14 cellular contexts compared by ENCODE assay signal in the genomic region with DNA sequence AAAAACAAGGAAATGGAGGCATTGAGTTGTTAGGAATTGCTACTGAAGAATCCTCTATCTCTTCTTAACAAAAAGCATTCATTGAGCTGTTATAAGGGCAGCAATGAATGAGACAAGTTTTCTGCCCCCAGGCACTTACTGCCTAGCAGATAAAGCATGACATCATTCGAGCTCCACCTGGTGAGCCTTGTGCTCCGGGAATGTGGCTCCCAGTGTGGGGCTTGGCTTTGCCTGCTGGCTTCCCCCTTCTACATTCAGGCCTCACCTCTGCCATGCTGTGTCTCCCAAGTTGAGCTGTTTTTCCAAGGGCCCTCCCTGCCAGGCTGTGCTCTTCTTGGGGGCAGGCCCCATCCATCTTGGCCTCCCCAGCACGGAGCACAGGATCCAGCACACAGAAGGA. TPM values are rescaled to one million over a fixed set of nuclear protein-coding genes. Genes with fewer than 3 reads are reported as not detected.
A peak's percentile ranks its signal among the peaks of the same experiment; 100 is the strongest.
DNase-seq lines count a peak whose midpoint lies in the region; ATAC-seq, FAIRE-seq and TF ChIP-seq lines count a peak whose summit lies in the region.
"Had no signal": no experiment of that assay in that cellular context is flagged by ENCODE, and none has a peak within 500 bp of the region (broad histone marks: within the 10 kb centered on the region; RNA-seq: fewer than 3 reads in every experiment).

No MANE protein-coding gene starts in this region.

- no peaks in the 10 kb centered on the region for H3K9me1 ChIP-seq in keratinocyte (ENCODE audit: control insufficient read depth, extremely low read depth, insufficient read depth, low read length)

- FAIRE-seq in keratinocyte (lab: Jason Lieb, UNC) (peak; percentile 83), small intestine (lab: Jason Lieb, UNC) (no peak)

- no peak overlapping the region for H3K9ac ChIP-seq in keratinocyte (ENCODE audit: control insufficient read depth, extremely low read depth, insufficient read depth, low read length)

- H3K27ac Mint-ChIP-seq in Caco-2 (ENCODE audit: unreplicated experiment) (no peak overlapping the region), HFFc6 (no peak overlapping the region), immature natural killer cell (no peak overlapping the region)
- H3K27ac Mint-ChIP-seq: activated naive CD8-positive, alpha-beta T cell had no signal

- no TSS peak for BruUV-seq in Caco-2 (replicated peaks; lab: Mats Ljungman, UMichigan)

- H3K27me3 ChIP-seq in Caco-2 (replicated peaks; ENCODE audit: control insufficient read depth, insufficient read depth, low read length) (no peaks in the 10 kb centered on the region; the same call in 1 of the 2 replicates), SJCRH30 (peaks cover 14% of the 10 kb centered on the region; the same call in 1 of the 2 replicates), keratinocyte (ENCODE audit: control insufficient read depth, extremely low read depth, insufficient read depth, low read length) (peaks cover 14% of the 10 kb centered on the region), small intestine (ENCODE audit: control insufficient read depth in 2 of 2, insufficient read depth in 2 of 2, low read length in 2 of 2) (no peaks in the 10 kb centered on the region), psoas muscle (ENCODE audit: insufficient read depth in 3 of 3, low read length in 2 of 3) (peaks cover 0 to 65% (median 2%) of the 10 kb centered on the region in 3 donors)

- H3K27me3 Mint-ChIP-seq in Caco-2 (ENCODE audit: insufficient read depth, unreplicated experiment) (peaks cover 27% of the 10 kb centered on the region), HFFc6 (ENCODE audit: insufficient read depth) (peaks cover 67% of the 10 kb centered on the region), immature natural killer cell (ENCODE audit: low read depth in 3 of 3) (peaks cover 4 to 10% (median 5%) of the 10 kb centered on the region in 3 donors)

- H3K4me3 ChIP-seq in Caco-2 (ENCODE audit: low read depth, low read length) = no peak overlapping the region
- no peak overlapping the region for H3K4me3 ChIP-seq in SJCRH30
- no peak overlapping the region for H3K4me3 ChIP-seq in keratinocyte (ENCODE audit: control insufficient read depth in 2 of 3, extremely low read depth in 1 of 3, insufficient read depth in 2 of 3, low read depth in 1 of 3, low read length in 3 of 3)
- H3K4me3 ChIP-seq in small intestine (ENCODE audit: low read depth in 1 of 2, low read length in 2 of 2) = no peak overlapping the region
- no peak overlapping the region for H3K4me3 ChIP-seq in psoas muscle
- H3K4me3 ChIP-seq: tibial artery had no signal

- no peak overlapping the region for H3K27ac ChIP-seq in SJCRH30
- no peak overlapping the region for H3K27ac ChIP-seq in keratinocyte (ENCODE audit: control insufficient read depth, insufficient read depth, low read length)
- H3K27ac ChIP-seq in small intestine (ENCODE audit: low read depth in 1 of 2, low read length in 1 of 2) = no peak overlapping the region
- no peak overlapping the region for H3K27ac ChIP-seq in psoas muscle
- H3K27ac ChIP-seq: tibial artery had no signal

- H3K4me1 ChIP-seq in Caco-2 = no peaks in the 10 kb centered on the region
- H3K4me1 ChIP-seq in SJCRH30 = no peaks in the 10 kb centered on the region; the same call in 1 of the 2 replicates
- peaks cover 27% of the 10 kb centered on the region for H3K4me1 ChIP-seq in keratinocyte (ENCODE audit: control insufficient read depth, extremely low read depth, insufficient read depth, low read length)
- no peaks in the 10 kb centered on the region for H3K4me1 ChIP-seq in small intestine (ENCODE audit: control insufficient read depth in 2 of 2, insufficient read depth in 1 of 2, low read depth in 1 of 2, low read length in 1 of 2)
- H3K4me1 ChIP-seq in psoas muscle = no peaks in the 10 kb centered on the region
- H3K4me1 ChIP-seq: tibial artery had no signal

- WGBS in small intestine, 3 donors = 31 to 56% (median 32%) methylated on average over 3 of the region's 3 CpGs
- WGBS in psoas muscle, 3 donors = 21 to 40% (median 36%) methylated on average over 3 of the region's 3 CpGs

- H3K4me3 Mint-ChIP-seq in Caco-2 (ENCODE audit: unreplicated experiment) (no peak overlapping the region), HFFc6 (no peak overlapping the region), immature natural killer cell (no peak overlapping the region)
- H3K4me3 Mint-ChIP-seq: activated naive CD8-positive, alpha-beta T cell had no signal

- H3K9me3 ChIP-seq in Caco-2 = no peaks in the 10 kb centered on the region
- H3K9me3 ChIP-seq in SJCRH30 (replicated peaks) = no peaks in the 10 kb centered on the region
- H3K9me3 ChIP-seq in keratinocyte (ENCODE audit: control insufficient read depth, low read depth, low read length) = no peaks in the 10 kb centered on the region
- no peaks in the 10 kb centered on the region for H3K9me3 ChIP-seq in small intestine (ENCODE audit: control insufficient read depth, low read depth)
- H3K9me3 ChIP-seq in psoas muscle = no peaks in the 10 kb centered on the region
- H3K9me3 ChIP-seq: tibial artery had no signal

- H3K36me3 Mint-ChIP-seq in Caco-2 (ENCODE audit: insufficient read depth, unreplicated experiment) (no peaks in the 10 kb centered on the region), HFFc6 (ENCODE audit: low read depth) (no peaks in the 10 kb centered on the region), immature natural killer cell (no peaks in the 10 kb centered on the region)

- H3K79me2 ChIP-seq in keratinocyte (ENCODE audit: control insufficient read depth, insufficient read depth, low read length) = no peaks in the 10 kb centered on the region

- dilution Hi-C loops in keratinocyte (cut with MboI; ENCODE audit: extremely low pct_ligation_motif_present, low sequenced_read_pairs) = no loop called here

- CTCF ChIA-PET in Caco-2 (lab: Charles Lee) = no interaction called here

- TF ChIP-seq CTCF in Caco-2 (IDR thresholded peaks at IDR 0.05; ENCODE audit: insufficient read depth in 1 of 2, low read depth in 1 of 2, low read length in 1 of 2, severe bottlenecking in 1 of 2, unreplicated experiment in 1 of 2) = no peak
- no peak for TF ChIP-seq CTCF in HFFc6 (IDR thresholded peaks at IDR 0.05)
- TF ChIP-seq CTCF in keratinocyte (optimal IDR thresholded peaks at IDR 0.05 in 1 of 3, IDR thresholded peaks at IDR 0.05 in 1 of 3, conservative IDR thresholded peaks at IDR 0.05 in 1 of 3; ENCODE audit: extremely low read depth in 1 of 3, insufficient read depth in 2 of 3, low read length in 3 of 3) = peak in 1 of 3 experiments; percentile 49
- TF ChIP-seq CTCF in psoas muscle (IDR thresholded peaks at IDR 0.05) = no peak

- intact Hi-C loops in Caco-2 (cut with micrococcal nuclease; ENCODE audit: unreplicated experiment) = no loop called here
- intact Hi-C loops in psoas muscle (cut with DNase I) = no loop called here

- peak overlapping the region; percentile 18 for H3K4me2 ChIP-seq in keratinocyte (ENCODE audit: control insufficient read depth, extremely low read depth, insufficient read depth, low read depth, low read length)

- no peak for ATAC-seq in HG03135 (IDR thresholded peaks at IDR 0.05; ENCODE audit: unreplicated experiment)
- no peak for ATAC-seq in psoas muscle
- ATAC-seq: left cardiac atrium had no signal

- no peaks in the 10 kb centered on the region for H4K20me1 ChIP-seq in keratinocyte (ENCODE audit: control insufficient read depth, extremely low read depth, insufficient read depth, low read length)

- POLR2A ChIA-PET in Caco-2 (lab: Charles Lee) = no interaction called here

- no peaks in the 10 kb centered on the region for H3K36me3 ChIP-seq in Caco-2 (ENCODE audit: control insufficient read depth, insufficient read depth, low read length)
- no peaks in the 10 kb centered on the region for H3K36me3 ChIP-seq in SJCRH30
- H3K36me3 ChIP-seq in keratinocyte (ENCODE audit: control insufficient read depth in 2 of 2, extremely low read depth in 1 of 2, insufficient read depth in 2 of 2, low read length in 2 of 2) = no peaks in the 10 kb centered on the region
- H3K36me3 ChIP-seq in small intestine (ENCODE audit: control insufficient read depth in 2 of 2, insufficient read depth in 2 of 2, low read length in 2 of 2) = no peaks in the 10 kb centered on the region
- H3K36me3 ChIP-seq in psoas muscle (ENCODE audit: insufficient read depth in 1 of 2, low read depth in 1 of 2) = no peaks in the 10 kb centered on the region
- H3K36me3 ChIP-seq: tibial artery had no signal

- H3K9me3 Mint-ChIP-seq in Caco-2 (ENCODE audit: unreplicated experiment) = no peaks in the 10 kb centered on the region
- H3K9me3 Mint-ChIP-seq in HFFc6 = no peaks in the 10 kb centered on the region
- no peaks in the 10 kb centered on the region for H3K9me3 Mint-ChIP-seq in immature natural killer cell

- peak overlapping the region; percentile 30 for H2AFZ ChIP-seq in keratinocyte (ENCODE audit: control insufficient read depth, low read length)

- H3K4me1 Mint-ChIP-seq in Caco-2 (ENCODE audit: low read depth, unreplicated experiment) = no peaks in the 10 kb centered on the region
- H3K4me1 Mint-ChIP-seq in HFFc6 (ENCODE audit: low read depth) = peaks cover 19% of the 10 kb centered on the region
- H3K4me1 Mint-ChIP-seq in immature natural killer cell = no peaks in the 10 kb centered on the region

- DNase-seq in Caco-2 (peak; percentile 46 to 54), HFFc6 (peak; percentile 6), SJCRH30 (peak; percentile 29 to 47), keratinocyte (ENCODE audit: low read depth, low spot score) (peak; percentile 82), small intestine (no peak), immature natural killer cell (no peak), psoas muscle (no peak)
- DNase-seq: AML-193, left cardiac atrium, OCI-M1, T-helper 1 cell, tibial artery had no signal

RNA-seq across cellular contexts. Expression of a gene that starts 56.9 kb away (rescaled TPM):
- total RNA-seq in Caco-2 (2022) (240 and 250 TPM in 2 replicates), psoas muscle (100 to 1,000 TPM; 102 to 125 (median 116) TPM)
- 100 to 1,000 TPM; 163 to 177 (median 172) TPM for total RNA-seq in HFFc6 (2021; fragmentation: NEBNext Ultra II Directional; extraction: Animal tissue kit (Norgen Biotek cat#: 25700))
- total RNA-seq in SJCRH30 (2014; rRNA removed; shearing (Covaris generic)) = 211 and 216 TPM in 2 replicates
- polyA plus RNA-seq in keratinocyte (407 to 443 TPM (median 408 TPM) in 3 replicates), small intestine (100 to 1,000 TPM; 169 to 215 (median 193) TPM), immature natural killer cell (100 to 1,000 TPM in 2 of 3 donors, 10 to 100 TPM in 1; 95.1 to 155 (median 124) TPM), psoas muscle (100 to 1,000 TPM; 115 to 338 (median 140) TPM)
- 273 TPM for polyA plus RNA-seq in keratinocyte (2011; ENCODE audit: low read depth)
- 360 and 419 TPM in 2 replicates for polyA plus RNA-seq in keratinocyte (2011; cell fraction: cytosol; rRNA removed)
- 391 and 401 TPM in 2 replicates for polyA plus RNA-seq in keratinocyte (2011; cell fraction: nucleus; rRNA removed)
- 234 and 254 TPM in 2 replicates for polyA plus RNA-seq in keratinocyte (2012; ENCODE audit: low replicate concordance)
- 322 to 527 TPM (median 490 TPM) in 3 replicates for polyA minus RNA-seq in keratinocyte
- polyA minus RNA-seq in keratinocyte (2011; cell fraction: cytosol; rRNA and poly(A)+ RNA removed) = 345 TPM
- 153 and 187 TPM in 2 replicates for polyA minus RNA-seq in keratinocyte (2011; cell fraction: nucleus; rRNA and poly(A)+ RNA removed)

Comparison
In these comparisons a context has a peak if more than half of its experiments do, and no peak if none do; other contexts are left out.
1. DNase-seq: peak in Caco-2 (2 of 2), HFFc6 (single experiment), SJCRH30 (2 of 2) and keratinocyte (single experiment); none in small intestine (single experiment), immature natural killer cell (0 of 3) and psoas muscle (0 of 2).